Comparison of ENCODE assay signal across 12 cellular contexts in the genomic region with DNA sequence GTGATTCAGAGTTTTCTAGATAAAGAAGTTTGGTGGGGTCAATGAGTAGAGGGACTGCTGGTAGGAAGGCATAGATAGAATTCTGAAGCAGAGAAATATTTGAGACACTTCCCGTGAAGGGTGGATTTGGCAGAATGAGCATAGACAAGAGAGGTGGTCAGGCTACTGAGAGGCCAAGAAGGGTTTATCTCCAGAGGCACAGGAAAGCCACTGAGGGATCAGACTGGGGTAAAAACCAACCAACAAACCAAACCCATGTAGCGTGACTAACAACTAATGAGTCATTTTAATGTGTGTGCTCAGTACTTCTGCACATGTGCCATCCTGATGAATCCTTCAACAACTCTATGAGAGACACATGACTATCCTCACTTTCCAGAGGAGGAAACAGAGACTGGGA. TPM values are rescaled to one million over a fixed set of nuclear protein-coding genes. Genes with fewer than 3 reads are reported as not detected.
DNase-seq lines count a peak whose midpoint lies in the region; ATAC-seq and TF ChIP-seq lines count a peak whose summit lies in the region.
"Had no signal": no experiment of that assay in that cellular context is flagged by ENCODE, and none has a peak within 500 bp of the region (broad histone marks: within the 10 kb centered on the region; RNA-seq: fewer than 3 reads in every experiment).

No MANE protein-coding gene starts in this region.

- no peaks in the 10 kb centered on the region for H3K36me3 ChIP-seq in PC-9 (ENCODE audit: low read depth)
- no peaks in the 10 kb centered on the region for H3K36me3 ChIP-seq in stomach
- H3K36me3 ChIP-seq in adrenal gland (replicated peaks in 1 of 2), result no peaks in the 10 kb centered on the region

- TF ChIP-seq POLR2A in stomach (IDR thresholded peaks at IDR 0.05) (no peak), adrenal gland (IDR thresholded peaks at IDR 0.05) (no peak)

- TF ChIP-seq EP300 in stomach (IDR thresholded peaks at IDR 0.05), result no peak

- no peaks in the 10 kb centered on the region for H4K20me1 ChIP-seq in PC-9 (ENCODE audit: insufficient read depth)

- H3K4me2 ChIP-seq in PC-9, result peak overlapping the region; percentile 65

- peaks cover 45% of the 10 kb centered on the region for H3F3A ChIP-seq in PC-9 (ENCODE audit: insufficient read depth, low read depth)

- H3K4me3 ChIP-seq in PC-9 (no peak overlapping the region), stomach (no peak overlapping the region), adrenal gland (no peak overlapping the region)
- H3K4me3 ChIP-seq: lung had no signal

- no peak for ATAC-seq in HG03439 (IDR thresholded peaks at IDR 0.05; ENCODE audit: unreplicated experiment)

- TF ChIP-seq CTCF in PC-9 (conservative IDR thresholded peaks at IDR 0.05) (no peak), stomach (IDR thresholded peaks at IDR 0.05) (no peak), adrenal gland (IDR thresholded peaks at IDR 0.05) (no peak)

- no peak overlapping the region for H2AFZ ChIP-seq in PC-9

- no peaks in the 10 kb centered on the region for H3K9me2 ChIP-seq in PC-9 (ENCODE audit: insufficient read depth)

- no peaks in the 10 kb centered on the region for H3K79me2 ChIP-seq in PC-9 (ENCODE audit: low read depth)

- BruUV-seq in PC-9 (replicated peaks; lab: Mats Ljungman, UMichigan), result TSS peak; percentile 26

- no peaks in the 10 kb centered on the region for H3K9me3 ChIP-seq in PC-9 (ENCODE audit: insufficient read depth, low read depth)
- no peaks in the 10 kb centered on the region for H3K9me3 ChIP-seq in stomach
- no peaks in the 10 kb centered on the region for H3K9me3 ChIP-seq in adrenal gland (replicated peaks in 1 of 3)

- intact Hi-C loops in PC-9 (cut with micrococcal nuclease; ENCODE audit: unreplicated experiment) (loop anchor here (1.0 to 5.0 kb wide), 4 partner anchors 51 to 171 kb away; no protein-coding TSS in a partner anchor), stomach (cut with DNase I; ENCODE audit: low total_unique reads) (no loop called here), adrenal gland (cut with DNase I) (no loop called here)

- H3K27me3 ChIP-seq in PC-9 (ENCODE audit: insufficient read depth, low read depth), result no peaks in the 10 kb centered on the region
- H3K27me3 ChIP-seq in stomach, result no peaks in the 10 kb centered on the region
- H3K27me3 ChIP-seq in adrenal gland, result no peaks in the 10 kb centered on the region

- WGBS in stomach, 5 donors, result 42 to 64% (median 57%) methylated on average over 2 of the region's 2 CpGs
- WGBS in adrenal gland, 4 donors, result 74 to 82% (median 77%) methylated on average over 2 of the region's 2 CpGs

- peak overlapping the region; percentile 99 for H3K27ac ChIP-seq in PC-9
- peak overlapping the region; percentile 52 to 93 (median 78) for H3K27ac ChIP-seq in stomach
- peak overlapping the region in 1 of 5 donors; percentile 11 for H3K27ac ChIP-seq in adrenal gland

- DNase-seq in NOMO-1 treated with DMSO at 0.1 percent for 48 hours (lab: John Stamatoyannopoulos, UW; ENCODE audit: unreplicated experiment) (peak; percentile 50), NOMO-1 treated with dmso at 0.1 percent for 144 hours (lab: John Stamatoyannopoulos, UW; ENCODE audit: unreplicated experiment) (no peak), PC-9 (peak; percentile 9 to 80), fibroblast of gingiva (ENCODE audit: low read depth) (peak; percentile 35), stomach (no peak), adrenal gland (no peak)
- no peak for DNase-seq in effector CD8-positive, alpha-beta T cell (lab: John Stamatoyannopoulos, UW)
- DNase-seq: 8988T, activated B cell treated with CpG ODN at 0.5 μM for 24 hours, NCI-H2171 treated with DMSO at 0.1 percent for 48 hours had no signal

- H3K4me1 ChIP-seq in PC-9 (replicated peaks; ENCODE audit: insufficient read depth) (peaks cover 64% of the 10 kb centered on the region), stomach (peaks cover 5 to 71% (median 46%) of the 10 kb centered on the region in 4 donors), adrenal gland (replicated peaks in 1 of 2) (no peaks in the 10 kb centered on the region)

- CTCF ChIA-PET in PC-9 (lab: Charles Lee), result no interaction called here

- POLR2A ChIA-PET in PC-9 (lab: Charles Lee; ENCODE audit: unreplicated experiment), result no interaction called here

RNA-seq across cellular contexts. Expression of a gene that starts 60.0 kb away (rescaled TPM):
- 0.70 and 0.90 TPM in 2 replicates for total RNA-seq in PC-9 (2021)
- total RNA-seq in stomach, result 100 to 1,000 TPM in 1 of 5 donors, 1 to 10 TPM in 3, not detected in 1; 1.0 to 255 (median 4.3) TPM
- polyA plus RNA-seq in stomach, result 10 to 100 TPM in 1 of 3 donors, 1 to 10 TPM in 2; 9.3 to 11.0 (median 9.5) TPM
- 1 to 10 TPM; 2.6 to 4.8 (median 4.0) TPM for total RNA-seq in adrenal gland
- polyA plus RNA-seq in adrenal gland, result 1 to 10 TPM; 4.4 to 8.8 (median 7.4) TPM

Comparison
In these comparisons a context has a peak if more than half of its experiments do, and no peak if none do; other contexts are left out.
1. DNase-seq: peak in NOMO-1 treated with DMSO at 0.1 percent for 48 hours (single experiment), PC-9 (2 of 2) and fibroblast of gingiva (single experiment); none in NOMO-1 treated with dmso at 0.1 percent for 144 hours (single experiment), stomach (single experiment), effector CD8-positive, alpha-beta T cell (single experiment) and adrenal gland (0 of 7).